In genomic region chr1:164774413-164774812, GRCh38 we compare ENCODE assay signal across 12 cellular contexts.
DNase-seq lines count a peak whose midpoint lies in the region; ATAC-seq and TF ChIP-seq lines count a peak whose summit lies in the region.
"Had no signal": no experiment of that assay in that cellular context is flagged by ENCODE, and none has a peak within 500 bp of the region (broad histone marks: within the 10 kb centered on the region; RNA-seq: fewer than 3 reads in every experiment).

No MANE protein-coding gene starts in this region.

- H3K27me3 ChIP-seq in AG04450 (ENCODE audit: control insufficient read depth, insufficient read depth, low read length) = no peaks in the 10 kb centered on the region
- no peaks in the 10 kb centered on the region for H3K27me3 ChIP-seq in GM23338 (ENCODE audit: insufficient read depth)
- no peaks in the 10 kb centered on the region for H3K27me3 ChIP-seq in body of pancreas
- no peaks in the 10 kb centered on the region for H3K27me3 ChIP-seq in H9 (ENCODE audit: insufficient read depth, low read length)
- H3K27me3 ChIP-seq: adrenal gland, suprapubic skin had no signal

- no peak overlapping the region for H4K91ac ChIP-seq in H9 (ENCODE audit: insufficient read length, low read depth, low read length)

- H3K4me3 Mint-ChIP-seq in GM23338 (no peak overlapping the region), nephron progenitor cell (peak overlapping the region; percentile 73), H9 (no peak overlapping the region)

- no peaks in the 10 kb centered on the region for H3F3A ChIP-seq in GM23338 (replicated peaks; ENCODE audit: low read depth)

- H4K5ac ChIP-seq in H9 (ENCODE audit: insufficient read length, low read depth, low read length) = no peak overlapping the region

- no peak overlapping the region for H2BK20ac ChIP-seq in H9 (ENCODE audit: low read depth, low read length, poor library complexity, severe bottlenecking)

- H3K9ac ChIP-seq in H9 (ENCODE audit: extremely low read depth, insufficient read length, low read length) = no peak overlapping the region

- H2BK120ac ChIP-seq in H9 (ENCODE audit: low read depth, low read length, poor library complexity, severe bottlenecking) = no peak overlapping the region

- no peak overlapping the region for H2BK5ac ChIP-seq in H9 (ENCODE audit: insufficient read length, low read length)

- H3K4me2 ChIP-seq in GM23338 (no peak overlapping the region), H9 (ENCODE audit: insufficient read depth, insufficient read length, low read length) (no peak overlapping the region)

- H2AK5ac ChIP-seq in H9 (ENCODE audit: insufficient read length, low read length) = no peak overlapping the region

- H3K9me3 Mint-ChIP-seq in GM23338 (no peaks in the 10 kb centered on the region), nephron progenitor cell (no peaks in the 10 kb centered on the region), H9 (no peaks in the 10 kb centered on the region)

- peaks cover 7% of the 10 kb centered on the region for H3K27me3 Mint-ChIP-seq in GM23338 (ENCODE audit: insufficient read depth, low read depth, poor library complexity)
- H3K27me3 Mint-ChIP-seq in nephron progenitor cell (ENCODE audit: low read depth, poor library complexity) = peaks cover 2% of the 10 kb centered on the region
- H3K27me3 Mint-ChIP-seq in H9 (ENCODE audit: low read depth) = no peaks in the 10 kb centered on the region

- no peak overlapping the region for H2BK15ac ChIP-seq in H9 (ENCODE audit: low read depth, low read length)

- no peak overlapping the region for H3K14ac ChIP-seq in H9 (ENCODE audit: insufficient read depth, low read length)

- H3K9me2 ChIP-seq in GM23338 (ENCODE audit: insufficient read depth) = no peaks in the 10 kb centered on the region

- H4K8ac ChIP-seq in H9 (replicated peaks; ENCODE audit: insufficient read length, low read depth, low read length) = no peak overlapping the region

- DNase-seq in AG04450 (ENCODE audit: low read depth, low spot score) (no peak), GM23338 (ENCODE audit: low spot score) (no peak), body of pancreas (peak in 2 of 4 donors; percentile 31 to 56), nephron progenitor cell (no peak), NCI-H526 treated with DMSO at 0.1 percent for 48 hours (lab: John Stamatoyannopoulos, UW) (no peak), H9 (no peak), DMS79 (lab: John Stamatoyannopoulos, UW) (no peak)
- DNase-seq: activated T-cell treated with anti-CD3 and anti-CD28 coated beads for 4 hours, occipital lobe had no signal

- TF ChIP-seq CTCF in AG04450 (IDR thresholded peaks at IDR 0.05; ENCODE audit: low read depth, low read length) (peak; percentile 10; the same call in 1 of the 2 replicates), GM23338 (conservative IDR thresholded peaks at IDR 0.05; ENCODE audit: low read depth in 2 of 2) (peak; percentile 50 to 55), body of pancreas (IDR thresholded peaks at IDR 0.05) (peak in 2 of 7 experiments; percentile 25 to 34), nephron progenitor cell (IDR thresholded peaks at IDR 0.05) (no peak), H9 (conservative IDR thresholded peaks at IDR 0.05) (no peak; the same call in 1 of the 3 replicates)

- H3K4me1 Mint-ChIP-seq in GM23338 (peaks cover 70% of the 10 kb centered on the region), nephron progenitor cell (peaks cover 88% of the 10 kb centered on the region), H9 (peaks cover 51 to 70% of the 10 kb centered on the region in 2 experiments)

- CTCF ChIA-PET in AG04450 (lab: Charles Lee) = interaction anchor here (8.1 kb wide), 1 partner anchor 13 kb away, joined by 50 read pairs; no protein-coding TSS in a partner anchor

- intact Hi-C loops in body of pancreas (cut with DNase I) = no loop called here

- H3K79me1 ChIP-seq in H9 (ENCODE audit: insufficient read depth, low read depth, low read length, poor library complexity, severe bottlenecking) = peaks cover 6% of the 10 kb centered on the region

- POLR2A ChIA-PET in AG04450 (lab: Yijun Ruan, JAX) = no interaction called here

- H3K4me1 ChIP-seq in GM23338 (ENCODE audit: insufficient read depth) (peaks cover 51% of the 10 kb centered on the region), body of pancreas (peaks cover 99% of the 10 kb centered on the region), H9 (ENCODE audit: insufficient read depth, low read length) (no peaks in the 10 kb centered on the region; the same call in 1 of the 2 replicates)

- no peak overlapping the region for H3K56ac ChIP-seq in H9 (ENCODE audit: insufficient read length, low read depth, low read length)

- no peaks in the 10 kb centered on the region for H3K9me3 ChIP-seq in AG04450 (ENCODE audit: control insufficient read depth, insufficient read depth, low read length)
- H3K9me3 ChIP-seq in body of pancreas = no peaks in the 10 kb centered on the region
- H3K9me3 ChIP-seq in H9 (ENCODE audit: control insufficient read depth, low read depth, low read length) = no peaks in the 10 kb centered on the region
- H3K9me3 ChIP-seq: adrenal gland, suprapubic skin had no signal

- H3K79me2 ChIP-seq in GM23338 (replicated peaks; ENCODE audit: insufficient read depth) (peaks cover 86% of the 10 kb centered on the region), H9 (ENCODE audit: insufficient read depth, low read length) (no peaks in the 10 kb centered on the region; the same call in 1 of the 2 replicates)

- H3K23me2 ChIP-seq in H9 (ENCODE audit: insufficient read length, low read depth, low read length, poor library complexity, severe bottlenecking) = no peaks in the 10 kb centered on the region

- H3K4me3 ChIP-seq in AG04450 (ENCODE audit: low read depth, low read length) = no peak overlapping the region
- H3K4me3 ChIP-seq in GM23338 = no peak overlapping the region
- no peak overlapping the region for H3K4me3 ChIP-seq in body of pancreas
- H3K4me3 ChIP-seq: adrenal gland, suprapubic skin had no signal

- no peak overlapping the region for H3T11ph ChIP-seq in H9 (ENCODE audit: low read length)

- no peak overlapping the region for H3K23ac ChIP-seq in H9 (ENCODE audit: insufficient read length, low read depth, low read length)

- H3K36me3 Mint-ChIP-seq in GM23338 (ENCODE audit: low read depth) (no peaks in the 10 kb centered on the region), nephron progenitor cell (ENCODE audit: low read depth) (peaks cover 11% of the 10 kb centered on the region), H9 (ENCODE audit: insufficient read depth in 1 of 3, low read depth in 3 of 3) (no peaks in the 10 kb centered on the region; a peak in 1 of 7 replicates)

- ATAC-seq in GM23338 = no peak; the same call in 2 of the 3 replicates
- no peak for ATAC-seq in body of pancreas
- no peak for ATAC-seq in GM18907 (IDR thresholded peaks at IDR 0.05; ENCODE audit: unreplicated experiment)

- TF ChIP-seq POLR2A in body of pancreas (IDR thresholded peaks at IDR 0.05) = no peak

- H3K27ac ChIP-seq in AG04450 (ENCODE audit: low read depth, low read length) (no peak overlapping the region), GM23338 (ENCODE audit: low read depth) (0 out of 2 replicates have a peak overlapping the region, but pooled peaks have one; percentile 58), body of pancreas (peak overlapping the region; percentile 88 to 96 (median 90)), H9 (ENCODE audit: insufficient read length, low read depth, low read length) (no peak overlapping the region)
- H3K27ac ChIP-seq: suprapubic skin had no signal

- H2AFZ ChIP-seq in GM23338 = no peak overlapping the region
- no peak overlapping the region for H2AFZ ChIP-seq in H9 (ENCODE audit: low read length)

- WGBS in body of pancreas, 2 donors = 22 to 30% methylated on average over 4 of the region's 4 CpGs
- no CpG with 5 or more reads among the region's 4 CpGs for WGBS in H9 (ENCODE audit: extremely low coverage, insufficient read length, low lambda C conversion rate)

- H3K36me3 ChIP-seq in GM23338 (ENCODE audit: insufficient read depth) (no peaks in the 10 kb centered on the region), body of pancreas (replicated peaks in 1 of 2; ENCODE audit: insufficient read depth in 1 of 2, low read depth in 2 of 2) (no peaks in the 10 kb centered on the region)
- H3K36me3 ChIP-seq: adrenal gland, suprapubic skin had no signal

- peaks cover 6% of the 10 kb centered on the region; the same call in 1 of the 2 replicates for H4K20me1 ChIP-seq in GM23338 (replicated peaks; ENCODE audit: insufficient read depth)
- H4K20me1 ChIP-seq in H9 (ENCODE audit: control insufficient read depth, insufficient read depth, insufficient read length) = no peaks in the 10 kb centered on the region

- no peak overlapping the region for H2BK12ac ChIP-seq in H9 (ENCODE audit: insufficient read length, low read depth, low read length)

- H3K18ac ChIP-seq in H9 (ENCODE audit: insufficient read length, low read depth, low read length) = no peak overlapping the region

- no peak overlapping the region for H3K27ac Mint-ChIP-seq in GM23338
- peak overlapping the region; percentile 99 for H3K27ac Mint-ChIP-seq in nephron progenitor cell
- H3K27ac Mint-ChIP-seq in H9 = peak overlapping the region in 1 of 3 experiments; percentile 67; a peak in 1 of 7 replicates

- no peak overlapping the region for H3K4ac ChIP-seq in H9 (ENCODE audit: low read depth, low read length)

TF ChIP-seq in GM23338, 12 proteins besides CTCF, POLR2A, EP300 and RAD21:
- TF ChIP-seq REST (IDR thresholded peaks at IDR 0.05; ENCODE audit: unreplicated experiment) = no peak
TF ChIP-seq in GM23338: peak in this region for 0.

Comparison
In these comparisons a context has a peak if more than half of its experiments do, and no peak if none do; other contexts are left out.
1. H3K27ac ChIP-seq: peak in GM23338 (single experiment) and body of pancreas (4 of 4); none in AG04450 (single experiment) and H9 (single experiment).
2. CTCF ChIP-seq: peak in AG04450 (single experiment) and GM23338 (2 of 2); none in nephron progenitor cell (single experiment) and H9 (single experiment).